In the genomic region with DNA sequence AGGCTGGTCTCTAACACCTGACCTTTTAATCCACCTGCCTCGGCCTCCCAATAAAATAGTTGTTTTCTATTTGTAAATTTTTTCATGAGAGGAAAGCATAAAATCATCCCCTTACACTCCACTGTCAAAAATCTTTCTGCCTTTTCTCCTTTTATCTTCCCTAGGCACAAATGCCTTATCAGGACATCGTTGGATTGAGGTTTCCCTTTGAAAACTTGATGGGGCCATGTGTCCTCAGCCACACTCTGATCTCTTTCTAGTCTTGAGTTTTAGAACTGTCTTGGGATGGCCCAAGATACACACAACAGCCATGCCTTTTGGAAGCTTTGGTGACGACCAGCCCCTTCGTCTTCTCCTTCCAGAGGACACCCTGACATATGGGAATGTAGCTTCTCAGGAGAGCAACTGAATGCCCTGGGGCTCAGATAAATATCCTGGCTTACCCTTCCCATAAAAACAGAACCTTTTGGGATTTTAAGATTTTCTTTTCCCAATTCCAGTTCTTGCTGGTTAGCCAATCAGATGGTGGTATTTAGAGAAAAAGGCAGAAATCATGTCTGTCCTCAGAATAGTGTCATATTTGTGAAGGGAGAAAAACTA, we compare ENCODE assay signal across 1 cellular context.
TF ChIP-seq lines count a peak whose summit lies in the region.

No MANE protein-coding gene starts in this region.

TF ChIP-seq in K562, 482 proteins besides CTCF, POLR2A, EP300 and RAD21 (continued from another document and continues in another):
- TF ChIP-seq BCLAF1 (IDR thresholded peaks at IDR 0.05; ENCODE audit: borderline replicate concordance in 1 of 2, control insufficient read depth in 1 of 2, low read depth in 2 of 2, low read length in 1 of 2) = no peak
- TF ChIP-seq, protein P1, sequence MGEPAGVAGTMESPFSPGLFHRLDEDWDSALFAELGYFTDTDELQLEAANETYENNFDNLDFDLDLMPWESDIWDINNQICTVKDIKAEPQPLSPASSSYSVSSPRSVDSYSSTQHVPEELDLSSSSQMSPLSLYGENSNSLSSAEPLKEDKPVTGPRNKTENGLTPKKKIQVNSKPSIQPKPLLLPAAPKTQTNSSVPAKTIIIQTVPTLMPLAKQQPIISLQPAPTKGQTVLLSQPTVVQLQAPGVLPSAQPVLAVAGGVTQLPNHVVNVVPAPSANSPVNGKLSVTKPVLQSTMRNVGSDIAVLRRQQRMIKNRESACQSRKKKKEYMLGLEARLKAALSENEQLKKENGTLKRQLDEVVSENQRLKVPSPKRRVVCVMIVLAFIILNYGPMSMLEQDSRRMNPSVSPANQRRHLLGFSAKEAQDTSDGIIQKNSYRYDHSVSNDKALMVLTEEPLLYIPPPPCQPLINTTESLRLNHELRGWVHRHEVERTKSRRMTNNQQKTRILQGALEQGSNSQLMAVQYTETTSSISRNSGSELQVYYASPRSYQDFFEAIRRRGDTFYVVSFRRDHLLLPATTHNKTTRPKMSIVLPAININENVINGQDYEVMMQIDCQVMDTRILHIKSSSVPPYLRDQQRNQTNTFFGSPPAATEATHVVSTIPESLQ (CRISPR knock-in tag; IDR thresholded peaks at IDR 0.05) = no peak
- TF ChIP-seq POLR2B (IDR thresholded peaks at IDR 0.05; ENCODE audit: low read depth, partially characterized antibody) = no peak
- no peak for TF ChIP-seq ETV6 (IDR thresholded peaks at IDR 0.05; ENCODE audit: borderline replicate concordance in 1 of 2, low read depth in 2 of 2, low read length in 1 of 2)
- no peak for TF ChIP-seq ETV6 (CRISPR knock-in tag; IDR thresholded peaks at IDR 0.05; ENCODE audit: borderline replicate concordance)
- TF ChIP-seq ELF4 (CRISPR knock-in tag; IDR thresholded peaks at IDR 0.05) = no peak
- TF ChIP-seq FOXA3 (CRISPR knock-in tag; conservative IDR thresholded peaks at IDR 0.05 in 1 of 2, IDR thresholded peaks at IDR 0.05 in 1 of 2) = no peak
- TF ChIP-seq SRSF1 (IDR thresholded peaks at IDR 0.05; ENCODE audit: low read depth, low read length) = no peak
- TF ChIP-seq ZFP1 (CRISPR knock-in tag; IDR thresholded peaks at IDR 0.05) = no peak
- TF ChIP-seq ZNF830 (CRISPR knock-in tag; IDR thresholded peaks at IDR 0.05) = no peak
- TF ChIP-seq, protein P2, sequence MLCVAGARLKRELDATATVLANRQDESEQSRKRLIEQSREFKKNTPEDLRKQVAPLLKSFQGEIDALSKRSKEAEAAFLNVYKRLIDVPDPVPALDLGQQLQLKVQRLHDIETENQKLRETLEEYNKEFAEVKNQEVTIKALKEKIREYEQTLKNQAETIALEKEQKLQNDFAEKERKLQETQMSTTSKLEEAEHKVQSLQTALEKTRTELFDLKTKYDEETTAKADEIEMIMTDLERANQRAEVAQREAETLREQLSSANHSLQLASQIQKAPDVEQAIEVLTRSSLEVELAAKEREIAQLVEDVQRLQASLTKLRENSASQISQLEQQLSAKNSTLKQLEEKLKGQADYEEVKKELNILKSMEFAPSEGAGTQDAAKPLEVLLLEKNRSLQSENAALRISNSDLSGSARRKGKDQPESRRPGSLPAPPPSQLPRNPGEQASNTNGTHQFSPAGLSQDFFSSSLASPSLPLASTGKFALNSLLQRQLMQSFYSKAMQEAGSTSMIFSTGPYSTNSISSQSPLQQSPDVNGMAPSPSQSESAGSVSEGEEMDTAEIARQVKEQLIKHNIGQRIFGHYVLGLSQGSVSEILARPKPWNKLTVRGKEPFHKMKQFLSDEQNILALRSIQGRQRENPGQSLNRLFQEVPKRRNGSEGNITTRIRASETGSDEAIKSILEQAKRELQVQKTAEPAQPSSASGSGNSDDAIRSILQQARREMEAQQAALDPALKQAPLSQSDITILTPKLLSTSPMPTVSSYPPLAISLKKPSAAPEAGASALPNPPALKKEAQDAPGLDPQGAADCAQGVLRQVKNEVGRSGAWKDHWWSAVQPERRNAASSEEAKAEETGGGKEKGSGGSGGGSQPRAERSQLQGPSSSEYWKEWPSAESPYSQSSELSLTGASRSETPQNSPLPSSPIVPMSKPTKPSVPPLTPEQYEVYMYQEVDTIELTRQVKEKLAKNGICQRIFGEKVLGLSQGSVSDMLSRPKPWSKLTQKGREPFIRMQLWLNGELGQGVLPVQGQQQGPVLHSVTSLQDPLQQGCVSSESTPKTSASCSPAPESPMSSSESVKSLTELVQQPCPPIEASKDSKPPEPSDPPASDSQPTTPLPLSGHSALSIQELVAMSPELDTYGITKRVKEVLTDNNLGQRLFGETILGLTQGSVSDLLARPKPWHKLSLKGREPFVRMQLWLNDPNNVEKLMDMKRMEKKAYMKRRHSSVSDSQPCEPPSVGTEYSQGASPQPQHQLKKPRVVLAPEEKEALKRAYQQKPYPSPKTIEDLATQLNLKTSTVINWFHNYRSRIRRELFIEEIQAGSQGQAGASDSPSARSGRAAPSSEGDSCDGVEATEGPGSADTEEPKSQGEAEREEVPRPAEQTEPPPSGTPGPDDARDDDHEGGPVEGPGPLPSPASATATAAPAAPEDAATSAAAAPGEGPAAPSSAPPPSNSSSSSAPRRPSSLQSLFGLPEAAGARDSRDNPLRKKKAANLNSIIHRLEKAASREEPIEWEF (CRISPR knock-in tag; IDR thresholded peaks at IDR 0.05) = no peak
- no peak for TF ChIP-seq ZNF384 (IDR thresholded peaks at IDR 0.05; ENCODE audit: low read depth, low read length)
- no peak for TF ChIP-seq FUS (optimal IDR thresholded peaks at IDR 0.05; ENCODE audit: low read depth, low read length)
- no peak for TF ChIP-seq NR1H2 (CRISPR knock-in tag; IDR thresholded peaks at IDR 0.05)
- no peak for TF ChIP-seq MECOM (CRISPR knock-in tag; IDR thresholded peaks at IDR 0.05)
- no peak for TF ChIP-seq TRIM28 (IDR thresholded peaks at IDR 0.05)
- no peak for TF ChIP-seq HNRNPH1 (optimal IDR thresholded peaks at IDR 0.05; ENCODE audit: low read depth, low read length)
- no peak for TF ChIP-seq ZNF23 (CRISPR knock-in tag; IDR thresholded peaks at IDR 0.05)
- TF ChIP-seq KDM5B (IDR thresholded peaks at IDR 0.05; ENCODE audit: insufficient replicate concordance, low read depth, low read length) = no peak
- TF ChIP-seq DDX20 (tag; IDR thresholded peaks at IDR 0.05; ENCODE audit: low read depth) = no peak
- no peak for TF ChIP-seq ZNF444 (CRISPR knock-in tag; IDR thresholded peaks at IDR 0.05)
- no peak for TF ChIP-seq HDAC8 (tag; IDR thresholded peaks at IDR 0.05)
- TF ChIP-seq, protein P3, sequence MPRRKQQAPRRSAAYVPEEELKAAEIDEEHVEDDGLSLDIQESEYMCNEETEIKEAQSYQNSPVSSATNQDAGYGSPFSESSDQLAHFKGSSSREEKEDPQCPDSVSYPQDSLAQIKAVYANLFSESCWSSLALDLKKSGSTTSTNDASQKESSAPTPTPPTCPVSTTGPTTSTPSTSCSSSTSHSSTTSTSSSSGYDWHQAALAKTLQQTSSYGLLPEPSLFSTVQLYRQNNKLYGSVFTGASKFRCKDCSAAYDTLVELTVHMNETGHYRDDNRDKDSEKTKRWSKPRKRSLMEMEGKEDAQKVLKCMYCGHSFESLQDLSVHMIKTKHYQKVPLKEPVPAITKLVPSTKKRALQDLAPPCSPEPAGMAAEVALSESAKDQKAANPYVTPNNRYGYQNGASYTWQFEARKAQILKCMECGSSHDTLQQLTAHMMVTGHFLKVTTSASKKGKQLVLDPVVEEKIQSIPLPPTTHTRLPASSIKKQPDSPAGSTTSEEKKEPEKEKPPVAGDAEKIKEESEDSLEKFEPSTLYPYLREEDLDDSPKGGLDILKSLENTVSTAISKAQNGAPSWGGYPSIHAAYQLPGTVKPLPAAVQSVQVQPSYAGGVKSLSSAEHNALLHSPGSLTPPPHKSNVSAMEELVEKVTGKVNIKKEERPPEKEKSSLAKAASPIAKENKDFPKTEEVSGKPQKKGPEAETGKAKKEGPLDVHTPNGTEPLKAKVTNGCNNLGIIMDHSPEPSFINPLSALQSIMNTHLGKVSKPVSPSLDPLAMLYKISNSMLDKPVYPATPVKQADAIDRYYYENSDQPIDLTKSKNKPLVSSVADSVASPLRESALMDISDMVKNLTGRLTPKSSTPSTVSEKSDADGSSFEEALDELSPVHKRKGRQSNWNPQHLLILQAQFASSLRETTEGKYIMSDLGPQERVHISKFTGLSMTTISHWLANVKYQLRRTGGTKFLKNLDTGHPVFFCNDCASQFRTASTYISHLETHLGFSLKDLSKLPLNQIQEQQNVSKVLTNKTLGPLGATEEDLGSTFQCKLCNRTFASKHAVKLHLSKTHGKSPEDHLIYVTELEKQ (CRISPR knock-in tag; IDR thresholded peaks at IDR 0.05) = no peak
- TF ChIP-seq HDAC6 (IDR thresholded peaks at IDR 0.05; ENCODE audit: low read depth, low read length) = no peak
- TF ChIP-seq BCOR (IDR thresholded peaks at IDR 0.05) = no peak
- TF ChIP-seq, protein P4, sequence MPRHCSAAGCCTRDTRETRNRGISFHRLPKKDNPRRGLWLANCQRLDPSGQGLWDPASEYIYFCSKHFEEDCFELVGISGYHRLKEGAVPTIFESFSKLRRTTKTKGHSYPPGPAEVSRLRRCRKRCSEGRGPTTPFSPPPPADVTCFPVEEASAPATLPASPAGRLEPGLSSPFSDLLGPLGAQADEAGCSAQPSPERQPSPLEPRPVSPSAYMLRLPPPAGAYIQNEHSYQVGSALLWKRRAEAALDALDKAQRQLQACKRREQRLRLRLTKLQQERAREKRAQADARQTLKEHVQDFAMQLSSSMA (CRISPR knock-in tag; IDR thresholded peaks at IDR 0.05) = no peak
- no peak for TF ChIP-seq ZNF316 (IDR thresholded peaks at IDR 0.05)
- peak; percentile 45; the same call in 1 of the 2 replicates for TF ChIP-seq CXXC5 (CRISPR knock-in tag; IDR thresholded peaks at IDR 0.05)
- TF ChIP-seq COPS2 (conservative IDR thresholded peaks at IDR 0.05) = no peak
- no peak for TF ChIP-seq HCFC1 (IDR thresholded peaks at IDR 0.05; ENCODE audit: low read depth, low read length)
- no peak for TF ChIP-seq MTA3 (IDR thresholded peaks at IDR 0.05; ENCODE audit: borderline replicate concordance)
- TF ChIP-seq GTF2A2 (tag; IDR thresholded peaks at IDR 0.05) = no peak
- TF ChIP-seq DIDO1 (tag; IDR thresholded peaks at IDR 0.05; ENCODE audit: low read depth) = no peak
- TF ChIP-seq ZNF586 (CRISPR knock-in tag; conservative IDR thresholded peaks at IDR 0.05) = no peak
- TF ChIP-seq, protein P5, sequence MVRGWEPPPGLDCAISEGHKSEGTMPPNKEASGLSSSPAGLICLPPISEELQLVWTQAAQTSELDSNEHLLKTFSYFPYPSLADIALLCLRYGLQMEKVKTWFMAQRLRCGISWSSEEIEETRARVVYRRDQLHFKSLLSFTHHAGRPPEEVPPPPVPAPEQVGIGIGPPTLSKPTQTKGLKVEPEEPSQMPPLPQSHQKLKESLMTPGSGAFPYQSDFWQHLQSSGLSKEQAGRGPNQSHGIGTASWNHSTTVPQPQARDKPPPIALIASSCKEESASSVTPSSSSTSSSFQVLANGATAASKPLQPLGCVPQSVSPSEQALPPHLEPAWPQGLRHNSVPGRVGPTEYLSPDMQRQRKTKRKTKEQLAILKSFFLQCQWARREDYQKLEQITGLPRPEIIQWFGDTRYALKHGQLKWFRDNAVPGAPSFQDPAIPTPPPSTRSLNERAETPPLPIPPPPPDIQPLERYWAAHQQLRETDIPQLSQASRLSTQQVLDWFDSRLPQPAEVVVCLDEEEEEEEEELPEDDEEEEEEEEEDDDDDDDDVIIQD (CRISPR knock-in tag; IDR thresholded peaks at IDR 0.05) = no peak
- no peak for TF ChIP-seq ESRRB (CRISPR knock-in tag; IDR thresholded peaks at IDR 0.05; ENCODE audit: borderline replicate concordance)
- TF ChIP-seq ZSCAN32 (CRISPR knock-in tag; IDR thresholded peaks at IDR 0.05) = no peak
- no peak for TF ChIP-seq ZNF324 (CRISPR knock-in tag; IDR thresholded peaks at IDR 0.05)
- no peak for TF ChIP-seq STAG1 (CRISPR knock-in tag; IDR thresholded peaks at IDR 0.05; ENCODE audit: borderline replicate concordance)
- no peak for TF ChIP-seq TFAM (CRISPR knock-in tag; conservative IDR thresholded peaks at IDR 0.05)
- TF ChIP-seq ELK3 (CRISPR knock-in tag; IDR thresholded peaks at IDR 0.05) = no peak
- TF ChIP-seq SMARCB1 (IDR thresholded peaks at IDR 0.05; ENCODE audit: insufficient read length, low read depth) = no peak
- no peak for TF ChIP-seq NR2F6 (CRISPR knock-in tag; IDR thresholded peaks at IDR 0.05)
- TF ChIP-seq FOSL1 (tag; conservative IDR thresholded peaks at IDR 0.05) = no peak
- peak; percentile 79 for TF ChIP-seq EHMT2 (IDR thresholded peaks at IDR 0.05)
- TF ChIP-seq CHD4 (IDR thresholded peaks at IDR 0.05; ENCODE audit: insufficient read depth, insufficient replicate concordance, low read depth, low read length, poor library complexity, severe bottlenecking) = no peak
- TF ChIP-seq ZNF780A (CRISPR knock-in tag; IDR thresholded peaks at IDR 0.05) = no peak
